Comparison of ENCODE assay signal across 8 cellular contexts in genomic region chr12:50086148-50086547, GRCh38. TPM values are rescaled to one million over a fixed set of nuclear protein-coding genes. Genes with fewer than 3 reads are reported as not detected.
DNase-seq lines count a peak whose midpoint lies in the region; ATAC-seq and TF ChIP-seq lines count a peak whose summit lies in the region.

No MANE protein-coding gene starts in this region.

- H4K20me1 ChIP-seq in PC-9 (ENCODE audit: insufficient read depth): no peaks in the 10 kb centered on the region; the same call in 1 of the 2 replicates

- H3K4me3 ChIP-seq in PC-9 (peak overlapping the region; percentile 99; the same call in 1 of the 2 replicates), psoas muscle (peak overlapping the region; percentile 86)

- DNase-seq in PC-9 (no peak), epithelial cell of prostate (ENCODE audit: low read depth, low spot score) (no peak), psoas muscle (no peak), GM03348 (ENCODE audit: low spot score) (no peak), NCI-H1417 treated with DMSO at 0.1 percent for 48 hours (lab: John Stamatoyannopoulos, UW) (no peak), NCI-H345 treated with DMSO at 0.1 percent for 48 hours (lab: John Stamatoyannopoulos, UW; ENCODE audit: unreplicated experiment) (no peak)

- no peak for ATAC-seq in psoas muscle
- ATAC-seq in GM21528 (IDR thresholded peaks at IDR 0.05; ENCODE audit: low FRiP score, unreplicated experiment): no peak

- TF ChIP-seq CTCF in PC-9 (conservative IDR thresholded peaks at IDR 0.05) (no peak), psoas muscle (IDR thresholded peaks at IDR 0.05) (no peak)

- H3K36me3 ChIP-seq in ES-I3 (ENCODE audit: insufficient read depth, low read length) (peaks cover 18% of the 10 kb centered on the region), PC-9 (ENCODE audit: low read depth) (peaks cover 16% of the 10 kb centered on the region), psoas muscle (ENCODE audit: insufficient read depth in 1 of 2, low read depth in 1 of 2) (peaks cover 4 to 47% of the 10 kb centered on the region in 2 donors)

- CTCF ChIA-PET in PC-9 (lab: Charles Lee): interaction anchor here (2.5 kb wide), 1 partner anchor 25 kb away, joined by 21 read pairs; the partner anchor contains the start of gene COX14

- BruUV-seq in PC-9 (replicated peaks; lab: Mats Ljungman, UMichigan): no TSS peak

- H3K9ac ChIP-seq in ES-I3 (ENCODE audit: low read depth, low read length): peak overlapping the region; percentile 28; the same call in 1 of the 2 replicates

- WGBS in psoas muscle, 3 donors: 35 to 61% (median 45%) methylated on average over 5 of the region's 5 CpGs

- H3K9me2 ChIP-seq in PC-9 (ENCODE audit: insufficient read depth): no peaks in the 10 kb centered on the region

- H3K27ac ChIP-seq in PC-9 (0 out of 2 replicates have a peak overlapping the region, but pooled peaks have one; percentile 7), epithelial cell of prostate (peak overlapping the region; percentile 100), psoas muscle (peak overlapping the region; percentile 94)

- POLR2A ChIA-PET in PC-9 (lab: Charles Lee; ENCODE audit: unreplicated experiment): no interaction called here

- H3K27me3 ChIP-seq in PC-9 (ENCODE audit: insufficient read depth, low read depth) (no peaks in the 10 kb centered on the region), psoas muscle (ENCODE audit: insufficient read depth in 3 of 3, low read length in 2 of 3) (no peaks in the 10 kb centered on the region)

- intact Hi-C loops in PC-9 (cut with micrococcal nuclease; ENCODE audit: unreplicated experiment): loop anchor here (10.0 kb wide), 1 partner anchor 319 kb away; the partner anchor contains the start of gene LARP4
- intact Hi-C loops in psoas muscle (cut with DNase I): loop anchor here in 1 of 2 donors (5.0 kb wide), 1 partner anchor 81 kb away; the partner anchor contains the start of gene CERS5

- peaks cover 12% of the 10 kb centered on the region for H3K79me2 ChIP-seq in PC-9 (ENCODE audit: low read depth)

- H3K9me3 ChIP-seq in ES-I3 (ENCODE audit: control insufficient read depth, insufficient read depth, low read length): no peaks in the 10 kb centered on the region
- H3K9me3 ChIP-seq in PC-9 (ENCODE audit: insufficient read depth, low read depth): no peaks in the 10 kb centered on the region
- H3K9me3 ChIP-seq in psoas muscle: no peaks in the 10 kb centered on the region

- H3K4me2 ChIP-seq in PC-9: peak overlapping the region; percentile 99

- no peaks in the 10 kb centered on the region for H3K4me1 ChIP-seq in ES-I3 (ENCODE audit: insufficient read depth, low read length)
- peaks cover 32% of the 10 kb centered on the region for H3K4me1 ChIP-seq in PC-9 (replicated peaks; ENCODE audit: insufficient read depth)
- H3K4me1 ChIP-seq in psoas muscle: peaks cover 14% of the 10 kb centered on the region

- no peak overlapping the region for H2AFZ ChIP-seq in PC-9

- peaks cover 28% of the 10 kb centered on the region for H3F3A ChIP-seq in PC-9 (ENCODE audit: insufficient read depth, low read depth)

RNA-seq across cellular contexts. Expression of gene SMARCD1, which starts 1.0 kb away (rescaled TPM):
- total RNA-seq in PC-9 (2021) (48.8 and 66.7 TPM in 2 replicates), psoas muscle (10 to 100 TPM; 14.2 to 21.1 (median 17.9) TPM)
- polyA plus RNA-seq in psoas muscle: 10 to 100 TPM; 11.7 to 20.4 (median 12.3) TPM

RNA-seq across cellular contexts. Expression of gene GPD1, which starts 17.7 kb away (rescaled TPM):
- total RNA-seq in PC-9 (2021) (0.24 and 1.0 TPM in 2 replicates), psoas muscle (100 to 1,000 TPM in 3 of 4 donors, 10 to 100 TPM in 1; 92.0 to 221 (median 148) TPM)
- polyA plus RNA-seq in psoas muscle: 100 to 1,000 TPM in 1 of 3 donors, 10 to 100 TPM in 2; 17.4 to 120 (median 66.0) TPM

RNA-seq across cellular contexts. Expression of gene COX14, which starts 25.9 kb away (rescaled TPM):
- total RNA-seq in PC-9 (2021): 53.9 and 76.1 TPM in 2 replicates
- 100 to 1,000 TPM; 101 to 141 (median 115) TPM for total RNA-seq in psoas muscle
- polyA plus RNA-seq in psoas muscle: 100 to 1,000 TPM; 132 to 173 (median 132) TPM

RNA-seq across cellular contexts. Expression of gene ASIC1, which starts 28.8 kb away (rescaled TPM):
- total RNA-seq in PC-9 (2021) (3.5 and 4.5 TPM in 2 replicates), psoas muscle (under 1 TPM; 0.32 to 0.82 (median 0.60) TPM)
- under 1 TPM; 0.20 to 0.29 (median 0.25) TPM for polyA plus RNA-seq in psoas muscle

Comparison
In these comparisons a context has a peak if more than half of its experiments do, and no peak if none do; other contexts are left out.
1. H3K27ac ChIP-seq: peak in every context shown above with its lines; median percentile 100 in epithelial cell of prostate; 94 in psoas muscle; 7 in PC-9.
2. RNA of gene GPD1, which starts 17.7 kb away (total RNA-seq): 92.0 to 221 TPM in psoas muscle; 0.24 to 1.0 TPM in PC-9; every median in the first group is over 10 times any median in the second.